9 cellular contexts compared by ENCODE assay signal in the genomic region with DNA sequence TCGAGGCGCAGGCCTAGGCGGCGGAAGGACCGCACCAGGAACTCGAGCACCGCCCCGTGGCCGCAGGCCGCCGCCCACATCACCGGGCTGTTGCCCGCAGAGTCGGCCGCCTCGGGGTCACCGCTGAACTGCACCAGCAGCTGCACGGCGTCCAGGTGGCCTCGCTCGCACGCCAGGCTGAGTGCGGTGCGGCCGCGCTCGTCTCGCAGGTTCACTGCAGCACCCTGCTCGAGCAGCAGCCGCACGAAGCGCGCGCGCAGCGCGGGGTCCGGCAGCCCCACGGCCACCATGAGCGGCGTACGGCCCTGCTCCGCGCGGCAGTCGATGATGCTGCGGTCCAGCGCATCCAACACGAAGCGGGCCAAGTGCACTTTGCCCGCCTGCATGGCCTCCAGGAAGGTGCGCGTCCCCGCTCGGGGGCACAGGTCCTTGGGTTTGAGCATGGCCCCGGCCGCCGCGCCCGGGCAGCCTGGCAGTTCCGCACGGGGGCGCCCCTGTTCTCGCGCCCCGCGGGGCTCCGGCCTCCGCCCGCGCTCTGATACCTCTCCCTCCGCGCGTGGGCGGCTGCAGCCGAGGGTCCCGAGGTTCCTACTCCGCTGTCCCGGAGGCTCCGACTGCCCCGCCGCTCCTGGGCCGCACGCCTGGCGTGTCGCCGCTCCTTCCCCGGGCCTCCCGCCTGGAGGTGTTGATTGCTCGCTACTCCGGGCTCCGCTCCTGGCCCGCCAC. TPM values are rescaled to one million over a fixed set of nuclear protein-coding genes. Genes with fewer than 3 reads are reported as not detected.
DNase-seq lines count a peak whose midpoint lies in the region; ATAC-seq and TF ChIP-seq lines count a peak whose summit lies in the region.
"Had no signal": no experiment of that assay in that cellular context is flagged by ENCODE, and none has a peak within 500 bp of the region (broad histone marks: within the 10 kb centered on the region; RNA-seq: fewer than 3 reads in every experiment).

No MANE protein-coding gene starts in this region.

- peak; percentile 42 to 62 (median 53) for DNase-seq in CD4-positive, alpha-beta memory T cell
- DNase-seq in HFFc6 (no peak), SJSA1 (ENCODE audit: low read depth in 1 of 2, low spot score in 2 of 2) (peak in 1 of 2 experiments; percentile 84), NCI-H187 (lab: John Stamatoyannopoulos, UW) (no peak)
- DNase-seq in activated naive CD8-positive, alpha-beta T cell treated with anti-CD3 and anti-CD28 coated beads, Interleukin-2, amount 50 U/mL, for 16 hours (ENCODE audit: low read depth, low spot score): peak; percentile 9
- peak; percentile 5 to 24 for DNase-seq in stimulated activated CD4-positive, alpha-beta T cell treated with anti-CD3 and anti-CD28 coated beads, Interleukin-12 subunit alpha, Interleukin-12 subunit beta, amount 100 ng/mL, for 24 hours (ENCODE audit: low read depth in 2 of 2)

- POLR2A ChIA-PET in CD4-positive, alpha-beta memory T cell (lab: Charles Lee; ENCODE audit: partially characterized antibody): interaction anchor here (1.4 to 5.3 kb wide), 3 partner anchors 10 to 30 kb away, joined by 3 to 67 read pairs (median 5); a partner anchor contains a TSS

- H3K9me3 Mint-ChIP-seq in CD4-positive, alpha-beta memory T cell: peaks cover 0 to 2% (median 0%) of the 10 kb centered on the region in 8 donors
- H3K9me3 Mint-ChIP-seq in HFFc6: no peaks in the 10 kb centered on the region

- CTCF ChIA-PET in CD4-positive, alpha-beta memory T cell (lab: Charles Lee; ENCODE audit: partially characterized antibody): interaction anchor here (0.8 to 5.2 kb wide), 4 partner anchors 27 to 161 kb away, joined by 3 to 94 read pairs (median 22); a partner anchor contains a TSS

- H3K4me1 ChIP-seq in CD4-positive, alpha-beta memory T cell (ENCODE audit: insufficient read depth, low read length): peaks cover 13% of the 10 kb centered on the region
- H3K4me1 ChIP-seq in SJSA1 (replicated peaks): peaks cover 100% of the 10 kb centered on the region

- intact Hi-C loops in CD4-positive, alpha-beta memory T cell (cut with micrococcal nuclease): loop anchor here (5.0 kb wide), 1 partner anchor 40 kb away; a partner anchor contains a TSS

- H3K36me3 Mint-ChIP-seq in CD4-positive, alpha-beta memory T cell: peaks cover 0 to 3% of the 10 kb centered on the region in 2 donors
- no peaks in the 10 kb centered on the region for H3K36me3 Mint-ChIP-seq in HFFc6 (ENCODE audit: low read depth)

- peak overlapping the region in 1 of 2 donors; percentile 57 for H3K4me3 ChIP-seq in CD4-positive, alpha-beta memory T cell (ENCODE audit: low read length in 2 of 2)
- H3K4me3 ChIP-seq in SJSA1 (peak overlapping the region; percentile 59), iPS-11a (ENCODE audit: low read depth, low read length) (peak overlapping the region; percentile 43)

- peaks cover 11 to 22% of the 10 kb centered on the region in 2 donors for H3K27me3 Mint-ChIP-seq in CD4-positive, alpha-beta memory T cell
- peaks cover 43% of the 10 kb centered on the region for H3K27me3 Mint-ChIP-seq in HFFc6 (ENCODE audit: insufficient read depth)

- H3K4me3 Mint-ChIP-seq in CD4-positive, alpha-beta memory T cell: peak overlapping the region; percentile 36 to 78 (median 58)
- H3K4me3 Mint-ChIP-seq in HFFc6: no peak overlapping the region

- peaks cover 6% of the 10 kb centered on the region for H3K27me3 ChIP-seq in CD4-positive, alpha-beta memory T cell (ENCODE audit: insufficient read depth, low read length)
- no peaks in the 10 kb centered on the region for H3K27me3 ChIP-seq in SJSA1 (replicated peaks)

- H3K4me1 Mint-ChIP-seq in CD4-positive, alpha-beta memory T cell: peaks cover 2 to 9% (median 4%) of the 10 kb centered on the region in 4 donors
- peaks cover 13% of the 10 kb centered on the region for H3K4me1 Mint-ChIP-seq in HFFc6 (ENCODE audit: low read depth)

- no peaks in the 10 kb centered on the region for H3K36me3 ChIP-seq in CD4-positive, alpha-beta memory T cell (ENCODE audit: insufficient read depth, low read length)
- H3K36me3 ChIP-seq in SJSA1: peaks cover 43% of the 10 kb centered on the region

- H3K27ac ChIP-seq in CD4-positive, alpha-beta memory T cell (ENCODE audit: low read depth, low read length): no peak overlapping the region
- H3K27ac ChIP-seq in SJSA1: peak overlapping the region; percentile 42

- H3K27ac Mint-ChIP-seq in CD4-positive, alpha-beta memory T cell: no peak overlapping the region
- no peak overlapping the region for H3K27ac Mint-ChIP-seq in HFFc6

- TF ChIP-seq CTCF in HFFc6 (IDR thresholded peaks at IDR 0.05): peak; percentile 62

- no peaks in the 10 kb centered on the region for H3K9me3 ChIP-seq in CD4-positive, alpha-beta memory T cell (ENCODE audit: control insufficient read depth in 1 of 2, low read length in 2 of 2)
- H3K9me3 ChIP-seq in SJSA1 (replicated peaks): no peaks in the 10 kb centered on the region

- ATAC-seq in HG03460 (IDR thresholded peaks at IDR 0.05; ENCODE audit: unreplicated experiment): no peak

RNA-seq across cellular contexts. Expression of a gene that starts 0.6 kb away (rescaled TPM):
- not detected for total RNA-seq in CD4-positive, alpha-beta memory T cell
- polyA plus RNA-seq in CD4-positive, alpha-beta memory T cell: not detected
- not detected for total RNA-seq in HFFc6 (2021; fragmentation: NEBNext Ultra II Directional; extraction: Animal tissue kit (Norgen Biotek cat#: 25700))
- total RNA-seq in SJSA1 (2014; rRNA removed; shearing (Covaris generic)): 11.4 and 13.6 TPM in 2 replicates
- total RNA-seq: LHCN-M2 had no signal

RNA-seq across cellular contexts. Expression of a gene that starts 25.4 kb away (rescaled TPM):
- total RNA-seq in CD4-positive, alpha-beta memory T cell: 100 to 1,000 TPM; 211 to 219 TPM
- 10 to 100 TPM; 22.6 to 37.5 TPM for polyA plus RNA-seq in CD4-positive, alpha-beta memory T cell
- 1 to 10 TPM in 1 of 6 experiments, under 1 TPM in 5; 0.12 to 1.0 (median 0.48) TPM for total RNA-seq in HFFc6 (2021; fragmentation: NEBNext Ultra II Directional; extraction: Animal tissue kit (Norgen Biotek cat#: 25700))
- 34.8 and 61.9 TPM in 2 replicates for total RNA-seq in SJSA1 (2014; rRNA removed; shearing (Covaris generic))

RNA-seq across cellular contexts. Expression of a gene that starts 41.2 kb away (rescaled TPM):
- 1 to 10 TPM; 7.2 to 7.5 TPM for total RNA-seq in CD4-positive, alpha-beta memory T cell
- 1 to 10 TPM in 1 of 2 donors, under 1 TPM in 1; 0.08 to 2.8 TPM for polyA plus RNA-seq in CD4-positive, alpha-beta memory T cell
- 10 to 100 TPM; 19.6 to 32.8 (median 23.4) TPM for total RNA-seq in HFFc6 (2021; fragmentation: NEBNext Ultra II Directional; extraction: Animal tissue kit (Norgen Biotek cat#: 25700))
- 89.8 and 101 TPM in 2 replicates for total RNA-seq in SJSA1 (2014; rRNA removed; shearing (Covaris generic))

RNA-seq across cellular contexts. Expression of a gene that starts 43.4 kb away (rescaled TPM):
- under 1 TPM in 1 of 2 experiments, not detected in 1; 0.67 TPM for total RNA-seq in CD4-positive, alpha-beta memory T cell
- 1 to 10 TPM in 1 of 2 donors, under 1 TPM in 1; 0.53 to 1.7 TPM for polyA plus RNA-seq in CD4-positive, alpha-beta memory T cell
- not detected for total RNA-seq in HFFc6 (2021; fragmentation: NEBNext Ultra II Directional; extraction: Animal tissue kit (Norgen Biotek cat#: 25700))
- 0.05 and 0.09 TPM in 2 replicates for total RNA-seq in SJSA1 (2014; rRNA removed; shearing (Covaris generic))

RNA-seq across cellular contexts. Expression of a gene that starts 58.4 kb away (rescaled TPM):
- total RNA-seq in CD4-positive, alpha-beta memory T cell: 1 to 10 TPM; 2.6 to 5.1 TPM
- polyA plus RNA-seq in CD4-positive, alpha-beta memory T cell: under 1 TPM in 1 of 2 donors, not detected in 1; 0.53 TPM
- total RNA-seq in HFFc6 (2021; fragmentation: NEBNext Ultra II Directional; extraction: Animal tissue kit (Norgen Biotek cat#: 25700)): 10 to 100 TPM; 54.3 to 92.3 (median 57.9) TPM
- 29.5 and 39.0 TPM in 2 replicates for total RNA-seq in SJSA1 (2014; rRNA removed; shearing (Covaris generic))

Comparison
In these comparisons a context has a peak if more than half of its experiments do, and no peak if none do; other contexts are left out.
1. DNase-seq: peak in CD4-positive, alpha-beta memory T cell (5 of 5), activated naive CD8-positive, alpha-beta T cell treated with anti-CD3 and anti-CD28 coated beads, Interleukin-2, amount 50 U/mL, for 16 hours (single experiment) and stimulated activated CD4-positive, alpha-beta T cell treated with anti-CD3 and anti-CD28 coated beads, Interleukin-12 subunit alpha, Interleukin-12 subunit beta, amount 100 ng/mL, for 24 hours (2 of 2); none in HFFc6 (single experiment) and NCI-H187 (0 of 2).
2. RNA of a gene that starts 0.6 kb away (total RNA-seq): 11.4 to 13.6 TPM in SJSA1; not detected in CD4-positive, alpha-beta memory T cell and not detected in HFFc6; every median in the first group is over 10 times any median in the second.
3. RNA of a gene that starts 25.4 kb away (total RNA-seq): 211 to 219 TPM in CD4-positive, alpha-beta memory T cell and 34.8 to 61.9 TPM in SJSA1; 0.12 to 1.0 TPM in HFFc6; every median in the first group is over 10 times any median in the second.